8 cellular contexts compared by ENCODE assay signal in genomic region chr7:44980393-44981034, GRCh38. TPM values are rescaled to one million over a fixed set of nuclear protein-coding genes. Genes with fewer than 3 reads are reported as not detected.
DNase-seq lines count a peak whose midpoint lies in the region; ATAC-seq and TF ChIP-seq lines count a peak whose summit lies in the region.

No MANE protein-coding gene starts in this region.

- H3K27ac ChIP-seq in esophagus muscularis mucosa (replicated peaks in 1 of 4) (peak overlapping the region; percentile 25 to 72 (median 54)), WERI-Rb-1 (no peak overlapping the region)

- H3K4me3 ChIP-seq in esophagus muscularis mucosa (no peak overlapping the region), WERI-Rb-1 (ENCODE audit: low read depth, low read length) (no peak overlapping the region)

- H3K36me3 ChIP-seq in esophagus muscularis mucosa: peaks cover 24 to 61% (median 43%) of the 10 kb centered on the region in 4 donors
- H3K36me3 ChIP-seq in WERI-Rb-1: peaks cover 57% of the 10 kb centered on the region

- 62% methylated on average over 8 of the region's 8 CpGs for WGBS in esophagus muscularis mucosa

- DNase-seq in stimulated activated naive CD4-positive, alpha-beta T cell treated with Interleukin-2 at 50 U/mL for 16 hours (lab: John Stamatoyannopoulos, UW): peak; percentile 89
- no peak for DNase-seq in stimulated activated naive CD4-positive, alpha-beta T cell (lab: John Stamatoyannopoulos, UW)
- DNase-seq in activated CD4-positive, CD25-positive, alpha-beta regulatory T cell (lab: John Stamatoyannopoulos, UW): peak in 3 of 4 experiments; percentile 8 to 58 (median 40)
- no peak for DNase-seq in esophagus muscularis mucosa (ENCODE audit: extremely low spot score)
- DNase-seq in stimulated activated CD4-positive, alpha-beta T cell treated with anti-CD3 and anti-CD28 coated beads, Interleukin-1b, Interleukin-23, amount 100 ng/mL, for 48 hours: peak; percentile 93
- DNase-seq in WERI-Rb-1: no peak
- no peak for DNase-seq in glomerular visceral epithelial cell (ENCODE audit: extremely low spot score)

- no peak for TF ChIP-seq POLR2A in esophagus muscularis mucosa (IDR thresholded peaks at IDR 0.05; ENCODE audit: low read depth)

- H3K9me3 ChIP-seq in esophagus muscularis mucosa: no peaks in the 10 kb centered on the region
- H3K9me3 ChIP-seq in WERI-Rb-1 (ENCODE audit: severe bottlenecking): no peaks in the 10 kb centered on the region

- H3K27me3 ChIP-seq in esophagus muscularis mucosa: no peaks in the 10 kb centered on the region
- no peaks in the 10 kb centered on the region for H3K27me3 ChIP-seq in WERI-Rb-1 (ENCODE audit: insufficient read depth, low read depth, severe bottlenecking)

- ATAC-seq in HG03280 (IDR thresholded peaks at IDR 0.05; ENCODE audit: unreplicated experiment): peak; percentile 48

- peaks cover 21 to 59% (median 55%) of the 10 kb centered on the region in 4 donors for H3K4me1 ChIP-seq in esophagus muscularis mucosa

- intact Hi-C loops in esophagus muscularis mucosa (cut with DNase I): loop anchor here (10.0 kb wide), 1 partner anchor 396 kb away; the partner anchor contains the start of gene TMED4

- TF ChIP-seq EP300 in esophagus muscularis mucosa (IDR thresholded peaks at IDR 0.05): peak; percentile 32

- TF ChIP-seq CTCF in esophagus muscularis mucosa (IDR thresholded peaks at IDR 0.05) (no peak), WERI-Rb-1 (IDR thresholded peaks at IDR 0.05; ENCODE audit: low read depth, low read length) (no peak)

RNA-seq across cellular contexts. Expression of gene MYO1G, which starts 1.7 kb away (rescaled TPM):
- 1 to 10 TPM in 3 of 4 donors, under 1 TPM in 1; 0.78 to 6.8 (median 3.1) TPM for total RNA-seq in esophagus muscularis mucosa

RNA-seq across cellular contexts. Expression of gene CCM2, which starts 19.5 kb away (rescaled TPM):
- 10 to 100 TPM; 40.3 to 61.7 (median 49.4) TPM for total RNA-seq in esophagus muscularis mucosa

Comparison
In these comparisons a context has a peak if more than half of its experiments do, and no peak if none do; other contexts are left out.
1. DNase-seq: peak in stimulated activated naive CD4-positive, alpha-beta T cell treated with Interleukin-2 at 50 U/mL for 16 hours (single experiment), activated CD4-positive, CD25-positive, alpha-beta regulatory T cell (3 of 4) and stimulated activated CD4-positive, alpha-beta T cell treated with anti-CD3 and anti-CD28 coated beads, Interleukin-1b, Interleukin-23, amount 100 ng/mL, for 48 hours (single experiment); none in stimulated activated naive CD4-positive, alpha-beta T cell (0 of 6), esophagus muscularis mucosa (single experiment), WERI-Rb-1 (single experiment) and glomerular visceral epithelial cell (single experiment).